ENCODE assay signal across 23 cellular contexts in the genomic region with DNA sequence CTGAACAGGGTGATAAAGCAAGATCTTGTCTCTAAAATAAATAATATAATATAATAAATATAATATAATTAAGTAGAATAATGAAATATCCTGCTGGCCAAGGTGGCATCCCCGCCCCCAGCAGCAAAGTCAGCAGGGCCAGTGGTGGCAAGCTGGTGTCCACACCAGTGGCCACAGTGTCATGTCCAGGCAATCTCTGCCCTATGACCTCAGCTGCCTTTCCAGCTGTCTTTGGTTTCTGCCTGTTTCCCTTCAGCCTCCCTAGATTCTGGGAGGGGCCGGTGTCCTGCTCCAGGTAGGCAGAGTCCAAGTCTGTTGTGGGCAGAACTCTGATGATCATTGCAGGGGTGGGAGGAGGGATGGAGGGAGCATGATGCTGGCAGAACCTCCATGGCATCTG. TPM values are rescaled to one million over a fixed set of nuclear protein-coding genes. Genes with fewer than 3 reads are reported as not detected.
"Had no signal": no experiment of that assay in that cellular context is flagged by ENCODE, and none has a peak within 500 bp of the region (broad histone marks: within the 10 kb centered on the region; RNA-seq: fewer than 3 reads in every experiment).

No MANE protein-coding gene starts in this region.

- H3K4me3 ChIP-seq: colonic mucosa, esophagus squamous epithelium, gastroesophageal sphincter, right atrium auricular region, suprapubic skin, tibial artery, upper lobe of left lung, vagina had no signal

- DNase-seq: colonic mucosa; dermis blood vessel endothelial cell; esophagus squamous epithelium; foreskin fibroblast; glutamatergic neuron; immature natural killer cell; left cardiac atrium; left ventricle myocardium superior; small intestine; stimulated activated CD4-positive, alpha-beta T cell treated with anti-CD3 and anti-CD28 coated beads, Interleukin-2, amount 100 ng/mL, for 48 hours; stimulated activated naive CD8-positive, alpha-beta T cell treated with anti-CD3 and anti-CD28 coated beads, Interleukin-15, Interleukin-2, amounts not matched to agents 100 U/mL and 50 U/mL, for 24 hours; tibial artery; upper lobe of left lung had no signal

- ATAC-seq: gastroesophageal sphincter; left cardiac atrium; left ventricle myocardium superior; stimulated activated naive CD8-positive, alpha-beta T cell treated with anti-CD3 and anti-CD28 coated beads, Interleukin-15, Interleukin-2, amounts not matched to agents 100 U/mL and 50 U/mL, for 24 hours had no signal

- FAIRE-seq: small intestine had no signal

- H3K4me1 ChIP-seq: colonic mucosa, gastroesophageal sphincter, right atrium auricular region, suprapubic skin, tibial artery, upper lobe of left lung, vagina had no signal

- H3K27me3 ChIP-seq: colonic mucosa, esophagus squamous epithelium, right atrium auricular region, suprapubic skin, upper lobe of left lung, vagina had no signal

- H3K9me3 ChIP-seq: colonic mucosa, esophagus squamous epithelium, gastroesophageal sphincter, right atrium auricular region, suprapubic skin, tibial artery, upper lobe of left lung, vagina had no signal

- H3K36me3 ChIP-seq: colonic mucosa, esophagus squamous epithelium, gastroesophageal sphincter, right atrium auricular region, suprapubic skin, tibial artery, upper lobe of left lung, vagina had no signal

- H3K27ac ChIP-seq: colonic mucosa, esophagus squamous epithelium, gastroesophageal sphincter, right atrium auricular region, suprapubic skin, tibial artery, upper lobe of left lung, vagina had no signal

RNA-seq across cellular contexts. Expression of gene C1QL2, which starts 48.9 kb away (rescaled TPM):
- total RNA-seq: colonic mucosa, dermis blood vessel endothelial cell, epithelial cell of proximal tubule, esophagus squamous epithelium, gastroesophageal sphincter, left cardiac atrium, left ventricle myocardium superior, lung microvascular endothelial cell, mesenteric fat pad, mononuclear cell, omental fat pad, right atrium auricular region, upper lobe of left lung, vagina had no signal
- polyA plus RNA-seq: immature natural killer cell, keratinocyte, small intestine had no signal
